In the genomic region with DNA sequence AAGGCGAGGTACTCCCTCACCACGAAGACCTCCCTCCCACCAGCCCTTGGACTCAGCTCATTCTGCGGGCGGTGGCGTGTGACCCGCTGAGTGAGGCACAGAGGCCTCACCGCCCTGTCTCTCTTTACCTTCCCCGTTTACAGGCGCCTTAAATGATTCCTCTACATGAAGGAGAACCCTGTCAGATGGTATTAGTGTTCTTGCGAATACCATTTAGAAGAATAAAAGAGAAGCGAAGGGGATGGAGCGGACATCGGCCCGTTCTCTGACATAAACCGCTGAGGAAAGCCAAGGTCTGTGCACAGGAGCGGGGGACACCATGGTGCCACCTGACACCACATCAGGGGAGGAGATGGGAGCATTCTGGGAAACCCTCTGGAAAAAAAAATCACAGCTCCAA, we compare ENCODE assay signal across 13 cellular contexts.
DNase-seq lines count a peak whose midpoint lies in the region; ATAC-seq, FAIRE-seq and TF ChIP-seq lines count a peak whose summit lies in the region.
"Had no signal": no experiment of that assay in that cellular context is flagged by ENCODE, and none has a peak within 500 bp of the region (broad histone marks: within the 10 kb centered on the region; RNA-seq: fewer than 3 reads in every experiment).

No MANE protein-coding gene starts in this region.

- H3K4me2 ChIP-seq in BLaER1 treated with 17β-estradiol and CSF1 and Interleukin-3, amounts not matched to agents 10 nM and 100 nM, result peak overlapping the region; percentile 82 to 95 (median 90)
- peak overlapping the region; percentile 89 for H3K4me2 ChIP-seq in skeletal muscle satellite cell (ENCODE audit: low read length)
- H3K4me2 ChIP-seq: GM23338 had no signal

- no peaks in the 10 kb centered on the region for H3K27me3 Mint-ChIP-seq in activated T-helper 17 cell treated with anti-CD3 and anti-CD28 coated beads, Interleukin-2, amount 50 U/mL, for 72 hours

- peaks cover 0 to 13% (median 0%) of the 10 kb centered on the region in 11 experiments; a peak in 4 of 22 replicates for H3K9me3 ChIP-seq in BLaER1 treated with 17β-estradiol and CSF1 and Interleukin-3, amounts not matched to agents 10 nM and 100 nM (replicated peaks in 1 of 11)
- H3K9me3 ChIP-seq in Peyer's patch (no peaks in the 10 kb centered on the region), skeletal muscle satellite cell (replicated peaks; ENCODE audit: low read length) (no peaks in the 10 kb centered on the region), MG63 (no peaks in the 10 kb centered on the region)
- H3K9me3 ChIP-seq: Caco-2 had no signal

- H3K27me3 ChIP-seq in BLaER1 treated with 17β-estradiol and CSF1 and Interleukin-3, amounts not matched to agents 10 nM and 100 nM, result no peaks in the 10 kb centered on the region
- H3K27me3 ChIP-seq in Peyer's patch, result no peaks in the 10 kb centered on the region
- no peaks in the 10 kb centered on the region for H3K27me3 ChIP-seq in skeletal muscle satellite cell (ENCODE audit: control insufficient read depth, insufficient read depth, low read length)
- no peaks in the 10 kb centered on the region for H3K27me3 ChIP-seq in MG63

- 0 out of 20 replicates have a peak overlapping the region, but pooled peaks of 2 of the 10 experiments have one; percentile 5 to 10 for H3K4me3 ChIP-seq in BLaER1 treated with 17β-estradiol and CSF1 and Interleukin-3, amounts not matched to agents 10 nM and 100 nM
- H3K4me3 ChIP-seq in Peyer's patch (no peak overlapping the region), skeletal muscle satellite cell (ENCODE audit: low read length) (peak overlapping the region; percentile 61), MG63 (no peak overlapping the region)
- H3K4me3 ChIP-seq: GM23338 had no signal

- no peak for FAIRE-seq in H54 (lab: Jason Lieb, UNC)
- FAIRE-seq: islet of Langerhans, RCC 7860 had no signal

- H4K20me1 ChIP-seq in BLaER1 treated with 17β-estradiol and CSF1 and Interleukin-3, amounts not matched to agents 10 nM and 100 nM, result peaks cover 0 to 85% (median 6%) of the 10 kb centered on the region in 11 experiments; a peak in 10 of 22 replicates

- peaks cover 45% of the 10 kb centered on the region for H3K4me1 Mint-ChIP-seq in activated T-helper 17 cell treated with anti-CD3 and anti-CD28 coated beads, Interleukin-2, amount 50 U/mL, for 72 hours

- no peaks in the 10 kb centered on the region for H3K36me3 Mint-ChIP-seq in activated T-helper 17 cell treated with anti-CD3 and anti-CD28 coated beads, Interleukin-2, amount 50 U/mL, for 72 hours (ENCODE audit: low read depth)

- H3K9me3 Mint-ChIP-seq in activated T-helper 17 cell treated with anti-CD3 and anti-CD28 coated beads, Interleukin-2, amount 50 U/mL, for 72 hours, result no peaks in the 10 kb centered on the region
- H3K9me3 Mint-ChIP-seq: GM23338 had no signal

- TF ChIP-seq CTCF in Peyer's patch (IDR thresholded peaks at IDR 0.05), result no peak

- no peak overlapping the region for H3K4me3 Mint-ChIP-seq in activated T-helper 17 cell treated with anti-CD3 and anti-CD28 coated beads, Interleukin-2, amount 50 U/mL, for 72 hours
- H3K4me3 Mint-ChIP-seq: GM23338 had no signal

- no peak for ATAC-seq in activated T-helper 17 cell treated with anti-CD3 and anti-CD28 coated beads, Interleukin-2, amount 50 U/mL, for 72 hours (replicated peaks)
- ATAC-seq: GM23338 had no signal

- H3K4me1 ChIP-seq in BLaER1 treated with 17β-estradiol and CSF1 and Interleukin-3, amounts not matched to agents 10 nM and 100 nM, result peaks cover 69 to 84% (median 83%) of the 10 kb centered on the region in 10 experiments
- peaks cover 0 to 63% (median 8%) of the 10 kb centered on the region in 4 donors for H3K4me1 ChIP-seq in Peyer's patch
- H3K4me1 ChIP-seq in skeletal muscle satellite cell (ENCODE audit: control insufficient read depth, insufficient read depth, low read length), result peaks cover 43% of the 10 kb centered on the region
- H3K4me1 ChIP-seq: Caco-2 had no signal

- TF ChIP-seq POLR2A in Peyer's patch (IDR thresholded peaks at IDR 0.05) (no peak), H54 (IDR thresholded peaks at IDR 0.05; ENCODE audit: low read depth, low read length) (no peak)

- peak overlapping the region in 10 of 11 experiments; percentile 79 to 98 (median 94); a peak in 20 of 22 replicates for H3K27ac ChIP-seq in BLaER1 treated with 17β-estradiol and CSF1 and Interleukin-3, amounts not matched to agents 10 nM and 100 nM
- H3K27ac ChIP-seq in Peyer's patch, result peak overlapping the region in 3 of 4 donors; percentile 22 to 81 (median 68)

- H3K27ac Mint-ChIP-seq in activated T-helper 17 cell treated with anti-CD3 and anti-CD28 coated beads, Interleukin-2, amount 50 U/mL, for 72 hours, result no peak overlapping the region
- H3K27ac Mint-ChIP-seq: GM23338 had no signal

- no peak for DNase-seq in Peyer's patch
- DNase-seq in islet precursor cell, result peak; percentile 29
- DNase-seq in H54 (ENCODE audit: insufficient read length, low spot score), result no peak
- no peak for DNase-seq in MG63
- DNase-seq in NCI-H2029 treated with DMSO at 0.1 percent for 48 hours (lab: John Stamatoyannopoulos, UW), result no peak
- DNase-seq: Caco-2, NCI-H226 had no signal

- H3K36me3 ChIP-seq in BLaER1 treated with 17β-estradiol and CSF1 and Interleukin-3, amounts not matched to agents 10 nM and 100 nM, result 0 out of 22 replicates have a peak, but pooled peaks cover 0 to 4% (median 0%) of the 10 kb centered on the region in 11 experiments
- H3K36me3 ChIP-seq in Peyer's patch (no peaks in the 10 kb centered on the region), skeletal muscle satellite cell (ENCODE audit: insufficient read depth, low read length) (no peaks in the 10 kb centered on the region), MG63 (no peaks in the 10 kb centered on the region)

- peak overlapping the region in 10 of 11 experiments; percentile 61 to 84 (median 82); a peak in 19 of 22 replicates for H3K9ac ChIP-seq in BLaER1 treated with 17β-estradiol and CSF1 and Interleukin-3, amounts not matched to agents 10 nM and 100 nM
- H3K9ac ChIP-seq in skeletal muscle satellite cell (ENCODE audit: low read depth, low read length), result peak overlapping the region; percentile 78
